1 cellular context compared by ENCODE assay signal in genomic region chr11:9461068-9461759, GRCh38.
TF ChIP-seq lines count a peak whose summit lies in the region.

No MANE protein-coding gene starts in this region.

TF ChIP-seq in HepG2, 621 proteins besides CTCF, POLR2A, EP300 and RAD21 (continued from another document and continues in another):
- TF ChIP-seq ZNF770 (CRISPR knock-in tag; IDR thresholded peaks at IDR 0.05): peak; percentile 4; the same call in 1 of the 2 replicates
- no peak for TF ChIP-seq DPF2 (CRISPR knock-in tag; IDR thresholded peaks at IDR 0.05; ENCODE audit: borderline replicate concordance, low read depth)
- no peak for TF ChIP-seq SP2 (CRISPR knock-in tag; IDR thresholded peaks at IDR 0.05)
- peak; percentile 34; the same call in 1 of the 2 replicates for TF ChIP-seq MXD4 (CRISPR knock-in tag; IDR thresholded peaks at IDR 0.05)
- TF ChIP-seq ELF4 (CRISPR knock-in tag; IDR thresholded peaks at IDR 0.05; ENCODE audit: borderline replicate concordance): no peak
- no peak; the same call in 1 of the 2 replicates for TF ChIP-seq MIER3 (CRISPR knock-in tag; IDR thresholded peaks at IDR 0.05; ENCODE audit: borderline replicate concordance)
- no peak for TF ChIP-seq ZNF557 (CRISPR knock-in tag; IDR thresholded peaks at IDR 0.05)
- TF ChIP-seq PTBP1 (IDR thresholded peaks at IDR 0.05; ENCODE audit: low read depth, low read length, poor library complexity, severe bottlenecking): peak; percentile 31
- TF ChIP-seq ARID3A (IDR thresholded peaks at IDR 0.05; ENCODE audit: low read depth, low read length): peak; percentile 27; the same call in 1 of the 2 replicates
- peak; percentile 99 for TF ChIP-seq UBTF (CRISPR knock-in tag; IDR thresholded peaks at IDR 0.05)
- no peak for TF ChIP-seq ZSCAN5A (CRISPR knock-in tag; IDR thresholded peaks at IDR 0.05; ENCODE audit: borderline replicate concordance)
- TF ChIP-seq ZNF674 (CRISPR knock-in tag; IDR thresholded peaks at IDR 0.05; ENCODE audit: low read depth): no peak
- no peak for TF ChIP-seq ZNF484 (CRISPR knock-in tag; IDR thresholded peaks at IDR 0.05; ENCODE audit: borderline replicate concordance, low read depth)
- TF ChIP-seq EED (CRISPR knock-in tag; IDR thresholded peaks at IDR 0.05): 0 out of 2 replicates have a peak, but pooled peaks have one; percentile 18
- peak; percentile 18; the same call in 1 of the 2 replicates for TF ChIP-seq TGIF2 (CRISPR knock-in tag; IDR thresholded peaks at IDR 0.05)
- no peak for TF ChIP-seq NCOA5 (CRISPR knock-in tag; IDR thresholded peaks at IDR 0.05)
- no peak for TF ChIP-seq ZNF792 (CRISPR knock-in tag; IDR thresholded peaks at IDR 0.05)
- TF ChIP-seq SPEN (CRISPR knock-in tag; IDR thresholded peaks at IDR 0.05; ENCODE audit: low read depth): peak; percentile 39
- TF ChIP-seq, protein P1, sequence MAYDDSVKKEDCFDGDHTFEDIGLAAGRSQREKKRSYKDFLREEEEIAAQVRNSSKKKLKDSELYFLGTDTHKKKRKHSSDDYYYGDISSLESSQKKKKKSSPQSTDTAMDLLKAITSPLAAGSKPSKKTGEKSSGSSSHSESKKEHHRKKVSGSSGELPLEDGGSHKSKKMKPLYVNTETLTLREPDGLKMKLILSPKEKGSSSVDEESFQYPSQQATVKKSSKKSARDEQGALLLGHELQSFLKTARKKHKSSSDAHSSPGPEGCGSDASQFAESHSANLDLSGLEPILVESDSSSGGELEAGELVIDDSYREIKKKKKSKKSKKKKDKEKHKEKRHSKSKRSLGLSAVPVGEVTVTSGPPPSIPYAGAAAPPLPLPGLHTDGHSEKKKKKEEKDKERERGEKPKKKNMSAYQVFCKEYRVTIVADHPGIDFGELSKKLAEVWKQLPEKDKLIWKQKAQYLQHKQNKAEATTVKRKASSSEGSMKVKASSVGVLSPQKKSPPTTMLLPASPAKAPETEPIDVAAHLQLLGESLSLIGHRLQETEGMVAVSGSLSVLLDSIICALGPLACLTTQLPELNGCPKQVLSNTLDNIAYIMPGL (CRISPR knock-in tag; IDR thresholded peaks at IDR 0.05; ENCODE audit: borderline replicate concordance in 1 of 2, low read depth in 1 of 2): peak in 1 of 2 experiments; percentile 73; a peak in 2 of 4 replicates
- peak; percentile 13; the same call in 1 of the 2 replicates for TF ChIP-seq STAG1 (CRISPR knock-in tag; IDR thresholded peaks at IDR 0.05)
- no peak for TF ChIP-seq ZNF713 (CRISPR knock-in tag; IDR thresholded peaks at IDR 0.05)
- TF ChIP-seq ZNF777 (CRISPR knock-in tag; IDR thresholded peaks at IDR 0.05): no peak
- TF ChIP-seq SOX5 (CRISPR knock-in tag; IDR thresholded peaks at IDR 0.05; ENCODE audit: borderline replicate concordance): 0 out of 2 replicates have a peak, but pooled peaks have one; percentile 16
- no peak for TF ChIP-seq DNMT1 (CRISPR knock-in tag; IDR thresholded peaks at IDR 0.05)
- TF ChIP-seq TFDP1 (CRISPR knock-in tag; IDR thresholded peaks at IDR 0.05; ENCODE audit: borderline replicate concordance): no peak
- no peak for TF ChIP-seq ZBTB14 (CRISPR knock-in tag; IDR thresholded peaks at IDR 0.05)
- peak; percentile 74 for TF ChIP-seq SAP130 (CRISPR knock-in tag; IDR thresholded peaks at IDR 0.05; ENCODE audit: low read depth)
- no peak for TF ChIP-seq ZNF10 (CRISPR knock-in tag; IDR thresholded peaks at IDR 0.05; ENCODE audit: borderline replicate concordance, low read depth)
- TF ChIP-seq FOXA3 (CRISPR knock-in tag; IDR thresholded peaks at IDR 0.05): no peak
- no peak for TF ChIP-seq MBD4 (IDR thresholded peaks at IDR 0.05; ENCODE audit: borderline replicate concordance, low read length)
- TF ChIP-seq, protein P2, sequence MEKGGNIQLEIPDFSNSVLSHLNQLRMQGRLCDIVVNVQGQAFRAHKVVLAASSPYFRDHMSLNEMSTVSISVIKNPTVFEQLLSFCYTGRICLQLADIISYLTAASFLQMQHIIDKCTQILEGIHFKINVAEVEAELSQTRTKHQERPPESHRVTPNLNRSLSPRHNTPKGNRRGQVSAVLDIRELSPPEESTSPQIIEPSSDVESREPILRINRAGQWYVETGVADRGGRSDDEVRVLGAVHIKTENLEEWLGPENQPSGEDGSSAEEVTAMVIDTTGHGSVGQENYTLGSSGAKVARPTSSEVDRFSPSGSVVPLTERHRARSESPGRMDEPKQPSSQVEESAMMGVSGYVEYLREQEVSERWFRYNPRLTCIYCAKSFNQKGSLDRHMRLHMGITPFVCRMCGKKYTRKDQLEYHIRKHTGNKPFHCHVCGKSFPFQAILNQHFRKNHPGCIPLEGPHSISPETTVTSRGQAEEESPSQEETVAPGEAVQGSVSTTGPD (CRISPR knock-in tag; IDR thresholded peaks at IDR 0.05): no peak
- TF ChIP-seq MIER2 (CRISPR knock-in tag; IDR thresholded peaks at IDR 0.05): no peak
- TF ChIP-seq SOX13 (IDR thresholded peaks at IDR 0.05): no peak
- TF ChIP-seq SOX13 (CRISPR knock-in tag; conservative IDR thresholded peaks at IDR 0.05 in 1 of 2, IDR thresholded peaks at IDR 0.05 in 1 of 2): peak in 1 of 2 experiments; percentile 40; a peak in 1 of 4 replicates
- TF ChIP-seq, protein P3, sequence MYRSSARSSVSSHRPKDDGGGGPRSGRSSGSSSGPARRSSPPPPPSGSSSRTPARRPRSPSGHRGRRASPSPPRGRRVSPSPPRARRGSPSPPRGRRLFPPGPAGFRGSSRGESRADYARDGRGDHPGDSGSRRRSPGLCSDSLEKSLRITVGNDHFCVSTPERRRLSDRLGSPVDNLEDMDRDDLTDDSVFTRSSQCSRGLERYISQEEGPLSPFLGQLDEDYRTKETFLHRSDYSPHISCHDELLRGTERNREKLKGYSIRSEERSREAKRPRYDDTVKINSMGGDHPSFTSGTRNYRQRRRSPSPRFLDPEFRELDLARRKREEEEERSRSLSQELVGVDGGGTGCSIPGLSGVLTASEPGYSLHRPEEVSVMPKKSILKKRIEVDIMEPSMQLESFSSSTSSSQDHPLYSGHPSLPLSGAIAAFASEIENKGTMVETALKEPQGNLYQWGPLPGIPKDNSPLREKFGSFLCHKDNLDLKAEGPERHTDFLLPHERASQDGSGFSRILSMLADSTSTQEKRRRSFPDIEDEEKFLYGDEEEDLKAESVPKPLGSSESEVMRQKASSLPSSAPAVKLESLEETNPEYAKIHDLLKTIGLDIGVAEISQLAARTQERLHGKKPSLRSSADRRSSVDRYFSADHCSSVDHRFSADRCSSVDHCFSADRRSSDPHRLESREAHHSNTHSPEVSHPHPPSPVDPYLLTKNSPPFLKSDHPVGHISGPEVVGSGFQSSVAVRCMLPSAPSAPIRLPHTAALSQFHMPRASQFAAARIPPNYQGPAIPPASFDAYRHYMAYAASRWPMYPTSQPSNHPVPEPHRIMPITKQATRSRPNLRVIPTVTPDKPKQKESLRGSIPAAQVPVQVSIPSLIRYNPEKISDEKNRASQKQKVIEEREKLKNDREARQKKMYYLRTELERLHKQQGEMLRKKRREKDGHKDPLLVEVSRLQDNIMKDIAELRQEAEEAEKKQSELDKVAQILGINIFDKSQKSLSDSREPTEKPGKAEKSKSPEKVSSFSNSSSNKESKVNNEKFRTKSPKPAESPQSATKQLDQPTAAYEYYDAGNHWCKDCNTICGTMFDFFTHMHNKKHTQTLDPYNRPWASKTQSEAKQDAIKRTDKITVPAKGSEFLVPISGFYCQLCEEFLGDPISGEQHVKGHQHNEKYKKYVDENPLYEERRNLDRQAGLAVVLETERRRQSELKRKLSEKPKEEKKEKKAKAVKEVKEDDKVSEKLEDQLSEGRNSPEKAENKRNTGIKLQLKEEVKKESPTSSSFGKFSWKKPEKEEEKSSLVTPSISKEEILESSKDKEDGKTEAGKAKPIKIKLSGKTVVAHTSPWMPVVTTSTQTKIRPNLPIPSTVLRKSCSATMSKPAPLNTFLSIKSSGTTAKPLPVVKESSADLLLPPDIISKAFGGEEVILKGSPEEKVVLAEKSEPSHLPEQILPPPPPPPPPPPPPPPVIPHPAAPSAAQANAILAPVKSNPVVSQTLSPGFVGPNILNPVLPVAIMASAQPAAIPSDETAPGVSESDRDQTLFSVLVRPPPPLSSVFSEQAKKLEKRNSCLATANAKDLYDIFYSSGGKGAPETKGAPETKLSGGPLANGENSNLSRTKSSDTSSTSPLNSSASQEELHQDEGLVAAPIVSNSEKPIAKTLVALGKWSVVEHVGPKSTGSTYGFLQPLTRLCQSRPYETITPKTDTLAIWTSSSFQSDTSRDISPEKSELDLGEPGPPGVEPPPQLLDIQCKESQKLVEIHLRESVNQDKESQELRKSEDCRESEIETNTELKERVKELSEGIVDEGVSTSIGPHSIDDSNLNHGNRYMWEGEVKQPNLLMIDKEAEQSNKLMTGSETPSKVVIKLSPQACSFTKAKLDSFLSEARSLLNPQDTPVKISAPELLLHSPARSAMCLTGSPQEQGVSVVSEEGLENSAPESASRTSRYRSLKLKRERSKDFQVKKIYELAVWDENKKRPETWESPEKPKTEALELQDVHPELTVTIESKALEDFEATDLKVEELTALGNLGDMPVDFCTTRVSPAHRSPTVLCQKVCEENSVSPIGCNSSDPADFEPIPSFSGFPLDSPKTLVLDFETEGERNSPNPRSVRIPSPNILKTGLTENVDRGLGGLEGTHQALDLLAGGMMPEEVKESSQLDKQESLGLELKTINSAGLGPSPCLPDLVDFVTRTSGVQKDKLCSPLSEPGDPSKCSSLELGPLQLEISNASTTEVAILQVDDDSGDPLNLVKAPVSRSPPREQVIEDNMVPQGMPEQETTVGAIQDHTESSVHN (CRISPR knock-in tag; IDR thresholded peaks at IDR 0.05): 0 out of 2 replicates have a peak, but pooled peaks have one; percentile 57
- peak; percentile 98 for TF ChIP-seq POLR2G (IDR thresholded peaks at IDR 0.05; ENCODE audit: low read depth, low read length)
- no peak for TF ChIP-seq NFE2 (CRISPR knock-in tag; IDR thresholded peaks at IDR 0.05)
- peak; percentile 15; the same call in 1 of the 2 replicates for TF ChIP-seq ZNF12 (CRISPR knock-in tag; IDR thresholded peaks at IDR 0.05)
- 0 out of 2 replicates have a peak, but pooled peaks have one; percentile 19 for TF ChIP-seq ZNF121 (CRISPR knock-in tag; IDR thresholded peaks at IDR 0.05)
